Comparison of ENCODE assay signal across 30 cellular contexts in genomic region chr1:93720931-93721614, GRCh38. TPM values are rescaled to one million over a fixed set of nuclear protein-coding genes. Genes with fewer than 3 reads are reported as not detected.
DNase-seq lines count a peak whose midpoint lies in the region; ATAC-seq and TF ChIP-seq lines count a peak whose summit lies in the region.
"Had no signal": no experiment of that assay in that cellular context is flagged by ENCODE, and none has a peak within 500 bp of the region (broad histone marks: within the 10 kb centered on the region; RNA-seq: fewer than 3 reads in every experiment).

No MANE protein-coding gene starts in this region.

- WGBS in endodermal cell (ENCODE audit: insufficient coverage in 1 of 2, insufficient read length in 1 of 2), 2 experiments, result 94 to 95% methylated on average over 6 to 7 of the region's 7 CpGs
- WGBS in thyroid gland, 2 donors, result 92 to 94% methylated on average over 2 to 7 of the region's 7 CpGs

- TF ChIP-seq CTCF in PC-9 (conservative IDR thresholded peaks at IDR 0.05) (no peak), endodermal cell (conservative IDR thresholded peaks at IDR 0.05) (no peak), neural crest cell (conservative IDR thresholded peaks at IDR 0.05) (no peak), thyroid gland (IDR thresholded peaks at IDR 0.05) (no peak)

- no peak overlapping the region for H3K27ac Mint-ChIP-seq in endodermal cell
- peak overlapping the region; percentile 91 for H3K27ac Mint-ChIP-seq in neural crest cell (ENCODE audit: unreplicated experiment)
- H3K27ac Mint-ChIP-seq: activated naive CD4-positive, alpha-beta T cell treated with anti-CD3 and anti-CD28 coated beads, Interleukin-2, amount 10 ng/mL, durations not matched to agents 7 days and 5 days; activated T-helper 17 cell treated with anti-CD3 and anti-CD28 coated beads, Interleukin-2, amount 50 U/mL, for 72 hours; B cell; IgD-negative memory B cell had no signal

- peak; percentile 45 to 60 for DNase-seq in PC-9
- DNase-seq in endodermal cell, result no peak
- DNase-seq in neural crest cell (ENCODE audit: low read depth, low spot score), result no peak
- no peak for DNase-seq in NCI-H1048 (lab: John Stamatoyannopoulos, UW)
- no peak for DNase-seq in activated CD4-positive, CD25-positive, alpha-beta regulatory T cell treated with anti-CD3 and anti-CD28 coated beads, Interleukin-2, amount 50 U/mL, for 72 hours
- no peak for DNase-seq in thyroid gland
- DNase-seq: ACHN; activated CD4-positive, alpha-beta T cell treated with anti-CD3 and anti-CD28 coated beads, Interleukin-2, amount 50 U/mL, for 48 hours; activated naive CD4-positive, alpha-beta T cell treated with anti-CD3 and anti-CD28 coated beads, Interleukin-2, amount 10 ng/mL, durations not matched to agents 7 days and 5 days; dorsolateral prefrontal cortex; HCEC 1CT; NCI-H1092; NCI-H1694 treated with DMSO at 0.1 percent for 48 hours; NCI-H82; posterior cingulate gyrus; stimulated activated CD4-positive, alpha-beta T cell treated with anti-CD3 and anti-CD28 coated beads, Interleukin-1b, Interleukin-23, amount 100 ng/mL, for 48 hours; stimulated activated naive CD8-positive, alpha-beta T cell treated with anti-CD3 and anti-CD28 coated beads, Interleukin-15, Interleukin-2, amounts not matched to agents 100 U/mL and 50 U/mL, for 24 hours; T-helper 2 cell; testis had no signal

- no peaks in the 10 kb centered on the region for H3K9me2 ChIP-seq in PC-9 (ENCODE audit: insufficient read depth)

- no peaks in the 10 kb centered on the region for H4K20me1 ChIP-seq in BLaER1 treated with 17β-estradiol and CSF1 and Interleukin-3, amounts not matched to agents 10 nM and 100 nM
- H4K20me1 ChIP-seq in PC-9 (ENCODE audit: insufficient read depth), result no peaks in the 10 kb centered on the region

- H3K36me3 ChIP-seq in BLaER1 treated with 17β-estradiol and CSF1 and Interleukin-3, amounts not matched to agents 10 nM and 100 nM, result 0 out of 22 replicates have a peak, but pooled peaks cover 0 to 5% (median 0%) of the 10 kb centered on the region in 11 experiments
- H3K36me3 ChIP-seq in PC-9 (ENCODE audit: low read depth), result peaks cover 4% of the 10 kb centered on the region; the same call in 1 of the 2 replicates
- H3K36me3 ChIP-seq in endodermal cell (ENCODE audit: control insufficient read depth, insufficient read depth, low read length), result no peaks in the 10 kb centered on the region
- H3K36me3 ChIP-seq in thyroid gland, result no peaks in the 10 kb centered on the region
- H3K36me3 ChIP-seq: adrenal gland, vagina had no signal

- peak overlapping the region in 9 of 11 experiments; percentile 3 to 84 (median 73); a peak in 10 of 22 replicates for H3K4me2 ChIP-seq in BLaER1 treated with 17β-estradiol and CSF1 and Interleukin-3, amounts not matched to agents 10 nM and 100 nM
- H3K4me2 ChIP-seq in PC-9, result peak overlapping the region; percentile 14; the same call in 1 of the 2 replicates

- H3K4me3 ChIP-seq in BLaER1 treated with 17β-estradiol and CSF1 and Interleukin-3, amounts not matched to agents 10 nM and 100 nM, result no peak overlapping the region
- H3K4me3 ChIP-seq in PC-9 (no peak overlapping the region), endodermal cell (ENCODE audit: low read length) (no peak overlapping the region), thyroid gland (replicated peaks in 1 of 3) (no peak overlapping the region)
- H3K4me3 ChIP-seq: adrenal gland, body of pancreas, dorsolateral prefrontal cortex, GM12878, testis, vagina had no signal

- H3K36me3 Mint-ChIP-seq in endodermal cell (ENCODE audit: low read depth), result no peaks in the 10 kb centered on the region
- no peaks in the 10 kb centered on the region for H3K36me3 Mint-ChIP-seq in neural crest cell (ENCODE audit: low read depth)
- H3K36me3 Mint-ChIP-seq: IgD-negative memory B cell had no signal

- no peaks in the 10 kb centered on the region for H3K9me3 Mint-ChIP-seq in endodermal cell
- H3K9me3 Mint-ChIP-seq in neural crest cell, result peaks cover 3% of the 10 kb centered on the region
- H3K9me3 Mint-ChIP-seq: IgD-negative memory B cell had no signal

- peaks cover 0 to 20% (median 14%) of the 10 kb centered on the region in 11 experiments; a peak in 18 of 22 replicates for H3K9me3 ChIP-seq in BLaER1 treated with 17β-estradiol and CSF1 and Interleukin-3, amounts not matched to agents 10 nM and 100 nM (replicated peaks in 1 of 11)
- H3K9me3 ChIP-seq in PC-9 (ENCODE audit: insufficient read depth, low read depth) (peaks cover 18% of the 10 kb centered on the region), endodermal cell (ENCODE audit: control insufficient read depth, low read length) (no peaks in the 10 kb centered on the region), thyroid gland (no peaks in the 10 kb centered on the region)
- H3K9me3 ChIP-seq: adrenal gland, body of pancreas, testis, vagina had no signal

- intact Hi-C loops in PC-9 (cut with micrococcal nuclease; ENCODE audit: unreplicated experiment) (no loop called here), thyroid gland (cut with DNase I) (no loop called here)

- CTCF ChIA-PET in PC-9 (lab: Charles Lee), result no interaction called here

- no peak overlapping the region for H3K27ac ChIP-seq in BLaER1 treated with 17β-estradiol and CSF1 and Interleukin-3, amounts not matched to agents 10 nM and 100 nM
- peak overlapping the region; percentile 38 for H3K27ac ChIP-seq in PC-9
- H3K27ac ChIP-seq in endodermal cell (ENCODE audit: low read depth, low read length), result peak overlapping the region; percentile 97
- H3K27ac ChIP-seq in thyroid gland, result no peak overlapping the region
- H3K27ac ChIP-seq: dorsolateral prefrontal cortex, testis, vagina had no signal

- H3K27me3 Mint-ChIP-seq in endodermal cell (ENCODE audit: insufficient read depth), result no peaks in the 10 kb centered on the region
- H3K27me3 Mint-ChIP-seq in neural crest cell (ENCODE audit: low read depth), result no peaks in the 10 kb centered on the region
- H3K27me3 Mint-ChIP-seq: activated T-helper 17 cell treated with anti-CD3 and anti-CD28 coated beads, Interleukin-2, amount 50 U/mL, for 72 hours; B cell; IgD-negative memory B cell had no signal

- TF ChIP-seq POLR2A in thyroid gland (IDR thresholded peaks at IDR 0.05), result no peak

- POLR2A ChIA-PET in PC-9 (lab: Charles Lee; ENCODE audit: unreplicated experiment), result no interaction called here

- BruUV-seq in PC-9 (replicated peaks; lab: Mats Ljungman, UMichigan), result no TSS peak

- no peak overlapping the region for H2AFZ ChIP-seq in PC-9

- no peak for ATAC-seq in HG02840 (IDR thresholded peaks at IDR 0.05; ENCODE audit: low FRiP score, unreplicated experiment)
- ATAC-seq: activated CD4-positive, CD25-positive, alpha-beta regulatory T cell treated with anti-CD3 and anti-CD28 coated beads, Interleukin-2, amount 50 U/mL, for 24 hours; activated T-helper 17 cell treated with anti-CD3 and anti-CD28 coated beads, Interleukin-2, amount 50 U/mL, for 72 hours; GM12878; SK-N-SH treated with all-trans-retinoic acid at 6 μM for 48 hours; stimulated activated naive CD8-positive, alpha-beta T cell treated with anti-CD3 and anti-CD28 coated beads, Interleukin-15, Interleukin-2, amounts not matched to agents 100 U/mL and 50 U/mL, for 24 hours had no signal

- H3K4me1 ChIP-seq in BLaER1 treated with 17β-estradiol and CSF1 and Interleukin-3, amounts not matched to agents 10 nM and 100 nM, result peaks cover 20 to 59% (median 38%) of the 10 kb centered on the region in 10 experiments
- peaks cover 34% of the 10 kb centered on the region for H3K4me1 ChIP-seq in PC-9 (replicated peaks; ENCODE audit: insufficient read depth)
- peaks cover 25% of the 10 kb centered on the region for H3K4me1 ChIP-seq in endodermal cell (ENCODE audit: control insufficient read depth, insufficient read depth, low read length)
- H3K4me1 ChIP-seq in thyroid gland, result peaks cover 0 to 17% of the 10 kb centered on the region in 2 donors
- H3K4me1 ChIP-seq: vagina had no signal

- no peak overlapping the region for H3K9ac ChIP-seq in BLaER1 treated with 17β-estradiol and CSF1 and Interleukin-3, amounts not matched to agents 10 nM and 100 nM
- no peak overlapping the region for H3K9ac ChIP-seq in endodermal cell (ENCODE audit: extremely low read depth, low read length, poor library complexity, severe bottlenecking)

- no peaks in the 10 kb centered on the region for H3K27me3 ChIP-seq in BLaER1 treated with 17β-estradiol and CSF1 and Interleukin-3, amounts not matched to agents 10 nM and 100 nM
- H3K27me3 ChIP-seq in PC-9 (ENCODE audit: insufficient read depth, low read depth), result no peaks in the 10 kb centered on the region
- no peaks in the 10 kb centered on the region for H3K27me3 ChIP-seq in endodermal cell (ENCODE audit: control insufficient read depth, insufficient read depth, low read length, poor library complexity, severe bottlenecking)
- H3K27me3 ChIP-seq in thyroid gland, result no peaks in the 10 kb centered on the region
- H3K27me3 ChIP-seq: adrenal gland, body of pancreas, dorsolateral prefrontal cortex, testis, vagina had no signal

- no peaks in the 10 kb centered on the region for H3K79me2 ChIP-seq in PC-9 (ENCODE audit: low read depth)

- H3K4me1 Mint-ChIP-seq in endodermal cell (peaks cover 38% of the 10 kb centered on the region), neural crest cell (peaks cover 78% of the 10 kb centered on the region)

- no peak overlapping the region for H3K4me3 Mint-ChIP-seq in endodermal cell
- H3K4me3 Mint-ChIP-seq in neural crest cell, result no peak overlapping the region
- H3K4me3 Mint-ChIP-seq: activated naive CD4-positive, alpha-beta T cell treated with anti-CD3 and anti-CD28 coated beads, Interleukin-2, amount 10 ng/mL, durations not matched to agents 7 days and 5 days; activated T-helper 17 cell treated with anti-CD3 and anti-CD28 coated beads, Interleukin-2, amount 50 U/mL, for 72 hours; B cell; IgD-negative memory B cell had no signal

- peaks cover 18% of the 10 kb centered on the region; the same call in 1 of the 2 replicates for H3F3A ChIP-seq in PC-9 (ENCODE audit: insufficient read depth, low read depth)

RNA-seq across cellular contexts. Expression of gene BCAR3, which starts 39.4 kb away (rescaled TPM):
- total RNA-seq in PC-9 (2021) (62.5 and 70.0 TPM in 2 replicates), endodermal cell (10 to 100 TPM; 32.7 to 48.7 TPM), neural crest cell (38.5 and 41.6 TPM in 2 replicates), thyroid gland (10 to 100 TPM; 29.6 to 46.7 (median 37.0) TPM)
- polyA plus RNA-seq in endodermal cell (2013, experiment 1 of 2), result 23.9 TPM
- polyA plus RNA-seq in endodermal cell (2013, experiment 2 of 2), result 30.7 TPM

Comparison
In these comparisons a context has a peak if more than half of its experiments do, and no peak if none do; other contexts are left out.
1. H3K27ac ChIP-seq: peak in PC-9 (single experiment) and endodermal cell (single experiment); none in BLaER1 treated with 17β-estradiol and CSF1 and Interleukin-3, amounts not matched to agents 10 nM and 100 nM (0 of 11) and thyroid gland (0 of 3).
2. DNase-seq: peak in PC-9 (2 of 2); none in endodermal cell (single experiment), neural crest cell (single experiment), NCI-H1048 (single experiment), activated CD4-positive, CD25-positive, alpha-beta regulatory T cell treated with anti-CD3 and anti-CD28 coated beads, Interleukin-2, amount 50 U/mL, for 72 hours (single experiment) and thyroid gland (0 of 2).